In genomic region chr17:7394452-7395191, GRCh38 we compare ENCODE assay signal across 1 cellular context.
TF ChIP-seq lines count a peak whose summit lies in the region.

Gene PLSCR3 (minus strand): TSS chr17:7394525. CDS start chr17:7394110, 415 bp downstream.

TF ChIP-seq in A549, 52 proteins besides CTCF, POLR2A, EP300 and RAD21 (continued from another document):
- TF ChIP-seq HES2 (IDR thresholded peaks at IDR 0.05): no peak
- no peak for TF ChIP-seq NPAS2 (CRISPR knock-in tag; IDR thresholded peaks at IDR 0.05; ENCODE audit: borderline replicate concordance)
- peak; percentile 85 for TF ChIP-seq HOXB13 (CRISPR knock-in tag; IDR thresholded peaks at IDR 0.05; ENCODE audit: low read depth)
- no peak for TF ChIP-seq ELK1 (IDR thresholded peaks at IDR 0.05; ENCODE audit: low read depth, low read length)
- no peak for TF ChIP-seq SMC3 (IDR thresholded peaks at IDR 0.05)
- TF ChIP-seq MAFK (IDR thresholded peaks at IDR 0.05; ENCODE audit: partially characterized antibody): peak; percentile 94
- TF ChIP-seq HOXB5 (CRISPR knock-in tag; IDR thresholded peaks at IDR 0.05): peak; percentile 80; the same call in 1 of the 2 replicates
- TF ChIP-seq USF2 (IDR thresholded peaks at IDR 0.05): no peak
- TF ChIP-seq JUNB (IDR thresholded peaks at IDR 0.05): no peak
- TF ChIP-seq EHMT2 (IDR thresholded peaks at IDR 0.05; ENCODE audit: low read depth): no peak
- peak; percentile 97 for TF ChIP-seq BCL3 (IDR thresholded peaks at IDR 0.05)
- no peak for TF ChIP-seq HDAC2 (IDR thresholded peaks at IDR 0.05)
- no peak for TF ChIP-seq MAZ (IDR thresholded peaks at IDR 0.05; ENCODE audit: borderline replicate concordance, low read depth, low read length)
- no peak for TF ChIP-seq HOXA7 (CRISPR knock-in tag; IDR thresholded peaks at IDR 0.05)
- no peak for TF ChIP-seq FOSL2 (IDR thresholded peaks at IDR 0.05)
- TF ChIP-seq FOSL2 (CRISPR knock-in tag; IDR thresholded peaks at IDR 0.05): no peak
- peak; percentile 86 for TF ChIP-seq MAX (IDR thresholded peaks at IDR 0.05)
- no peak for TF ChIP-seq ZFP36 (IDR thresholded peaks at IDR 0.05; ENCODE audit: borderline replicate concordance, partially characterized antibody)
- TF ChIP-seq EHF (CRISPR knock-in tag; IDR thresholded peaks at IDR 0.05): peak; percentile 63; the same call in 1 of the 2 replicates
